ENCODE assay signal across 21 cellular contexts in genomic region chr16:889586-889985, GRCh38.
DNase-seq lines count a peak whose midpoint lies in the region; ATAC-seq, FAIRE-seq and TF ChIP-seq lines count a peak whose summit lies in the region.
"Had no signal": no experiment of that assay in that cellular context is flagged by ENCODE, and none has a peak within 500 bp of the region (broad histone marks: within the 10 kb centered on the region; RNA-seq: fewer than 3 reads in every experiment).

No MANE protein-coding gene starts in this region.

- peaks cover 0 to 14% (median 0%) of the 10 kb centered on the region in 9 donors for H3K36me3 ChIP-seq in heart right ventricle
- H3K36me3 ChIP-seq: BE2C had no signal

- H3K4me3 ChIP-seq in heart right ventricle (no peak overlapping the region), right cardiac atrium (ENCODE audit: low read length) (no peak overlapping the region)

- DNase-seq in left cardiac atrium (peak; percentile 15), heart right ventricle (no peak), chondrocyte (ENCODE audit: low spot score) (peak; percentile 54), right cardiac atrium (peak; percentile 1 to 21 (median 10)), GM12892 (ENCODE audit: insufficient read length) (no peak), LoVo (ENCODE audit: low spot score) (no peak), KG1 (lab: John Stamatoyannopoulos, UW) (no peak)
- DNase-seq: ACHN; CD4-positive, alpha-beta memory T cell; DMS153; DMS79; GDM1; GOT3; H7; HFFc6; IMR-90 had no signal

- no peak overlapping the region for H3K27ac ChIP-seq in heart right ventricle
- H3K27ac ChIP-seq in right cardiac atrium (ENCODE audit: low read length) = no peak overlapping the region

- no peak for FAIRE-seq in GM12892 (lab: Jason Lieb, UNC)
- FAIRE-seq: A204.1, HTR-8/SVneo had no signal

- H3K27me3 ChIP-seq in heart right ventricle = no peaks in the 10 kb centered on the region
- H3K27me3 ChIP-seq in right cardiac atrium (ENCODE audit: control insufficient read depth, insufficient read depth) = no peaks in the 10 kb centered on the region
- H3K27me3 ChIP-seq: BE2C had no signal

- TF ChIP-seq CTCF in heart right ventricle (IDR thresholded peaks at IDR 0.05) = no peak
- TF ChIP-seq CTCF in chondrocyte (IDR thresholded peaks at IDR 0.05) = no peak

- no peak for ATAC-seq in left cardiac atrium
- no peak for ATAC-seq in heart right ventricle
- ATAC-seq in right cardiac atrium = no peak
- ATAC-seq: HCT116 had no signal

- intact Hi-C loops in left cardiac atrium (cut with DNase I) = no loop called here
- intact Hi-C loops in heart right ventricle (cut with DNase I) = no loop called here
- intact Hi-C loops in right cardiac atrium (cut with DNase I) = no loop called here

- no peak overlapping the region for H3K27ac Mint-ChIP-seq in chondrocyte (ENCODE audit: unreplicated experiment)
- H3K27ac Mint-ChIP-seq: CD14-positive monocyte; CD4-positive, alpha-beta memory T cell; HFFc6 had no signal

- no peaks in the 10 kb centered on the region for H3K4me1 Mint-ChIP-seq in chondrocyte (ENCODE audit: low read depth)
- H3K4me1 Mint-ChIP-seq: CD14-positive monocyte had no signal

- peaks cover 3% of the 10 kb centered on the region for H3K36me3 Mint-ChIP-seq in chondrocyte (ENCODE audit: low read depth)

- H3K4me1 ChIP-seq in heart right ventricle = peaks cover 0 to 12% (median 8%) of the 10 kb centered on the region in 9 donors
- no peaks in the 10 kb centered on the region for H3K4me1 ChIP-seq in right cardiac atrium (ENCODE audit: control insufficient read depth, insufficient read depth, low read length)

- H3K9me3 ChIP-seq in heart right ventricle (peaks cover 0 to 15% (median 9%) of the 10 kb centered on the region in 11 donors), right cardiac atrium (ENCODE audit: control insufficient read depth, low read length) (no peaks in the 10 kb centered on the region)
- H3K9me3 ChIP-seq: BE2C had no signal

- H3K27me3 Mint-ChIP-seq in chondrocyte (ENCODE audit: low read depth) = no peaks in the 10 kb centered on the region
- H3K27me3 Mint-ChIP-seq: CD4-positive, alpha-beta memory T cell had no signal

- 83 to 90% methylated on average over 11 of the region's 11 CpGs for WGBS in heart right ventricle, 2 donors
- 79% methylated on average over 11 of the region's 11 CpGs for WGBS in right cardiac atrium

- H3K9me3 Mint-ChIP-seq in chondrocyte (ENCODE audit: low read depth) = no peaks in the 10 kb centered on the region
- H3K9me3 Mint-ChIP-seq: HFFc6 had no signal

- TF ChIP-seq POLR2A in GM12892 (IDR thresholded peaks at IDR 0.05; ENCODE audit: low read depth, low read length) = no peak

- H3K4me3 Mint-ChIP-seq in chondrocyte (ENCODE audit: unreplicated experiment) = no peak overlapping the region
- H3K4me3 Mint-ChIP-seq: CD14-positive monocyte; CD4-positive, alpha-beta memory T cell; HFFc6 had no signal

Comparison
In these comparisons a context has a peak if more than half of its experiments do, and no peak if none do; other contexts are left out.
1. DNase-seq: peak in left cardiac atrium (single experiment), chondrocyte (single experiment) and right cardiac atrium (3 of 3); none in heart right ventricle (0 of 2), GM12892 (single experiment), LoVo (single experiment) and KG1 (single experiment).